32 cellular contexts compared by ENCODE assay signal in genomic region chr18:47470941-47471340, GRCh38.
"Had no signal": no experiment of that assay in that cellular context is flagged by ENCODE, and none has a peak within 500 bp of the region (broad histone marks: within the 10 kb centered on the region; RNA-seq: fewer than 3 reads in every experiment).

No MANE protein-coding gene starts in this region.

- H3K27me3 ChIP-seq: adrenal gland, body of pancreas, brain microvascular endothelial cell, breast epithelium had no signal

- H3K9me3 ChIP-seq: adrenal gland, body of pancreas, breast epithelium had no signal

- DNase-seq: activated B cell treated with CpG ODN at 0.5 μM for 24 hours; activated CD4-positive, alpha-beta memory T cell treated with anti-CD3 and anti-CD28 coated beads for 36 hours; activated CD4-positive, alpha-beta T cell treated with anti-CD3 and anti-CD28 coated beads for 4 hours; activated CD4-positive, alpha-beta T cell treated with anti-CD3 and anti-CD28 coated beads, Interleukin-2, amount 10 ng/mL, durations not matched to agents 24 days and 14 days; activated CD4-positive, alpha-beta T cell treated with anti-CD3 and anti-CD28 coated beads, Interleukin-2, amount 50 U/mL, for 1 hour; activated CD4-positive, alpha-beta T cell treated with anti-CD3 and anti-CD28 coated beads, Interleukin-2, amount 50 U/mL, for 4 hours; activated CD4-positive, CD25-positive, alpha-beta regulatory T cell treated with anti-CD3 and anti-CD28 coated beads, Interleukin-2, amount 50 U/mL, for 72 hours; activated CD8-positive, alpha-beta memory T cell treated with anti-CD3 and anti-CD28 coated beads, Interleukin-2, amount 50 U/mL, for 4 hours; activated CD8-positive, alpha-beta T cell treated with anti-CD3 and anti-CD28 coated beads for 36 hours; activated effector memory CD4-positive, alpha-beta T cell treated with anti-CD3 and anti-CD28 coated beads, Interleukin-2, amount 50 U/mL, for 16 hours; activated gamma-delta T cell treated with Interleukin-2 at 50 U/mL for 16 hours; activated naive CD4-positive, alpha-beta T cell; activated naive CD4-positive, alpha-beta T cell treated with anti-CD3 and anti-CD28 coated beads for 36 hours; activated naive CD4-positive, alpha-beta T cell treated with anti-CD3 and anti-CD28 coated beads, Interleukin-2, amount 50 U/mL, for 16 hours; activated naive CD8-positive, alpha-beta T cell treated with anti-CD3 and anti-CD28 coated beads for 36 hours; activated T-cell treated with anti-CD3 and anti-CD28 coated beads for 4 hours; activated T-cell treated with anti-CD3 and anti-CD28 coated beads, Interleukin-2, amount 50 U/mL, for 1 hour; activated T-cell treated with anti-CD3 and anti-CD28 coated beads, Interleukin-2, amount 50 U/mL, for 4 hours; activated T-cell treated with anti-CD3 and anti-CD28 coated beads, Interleukin-2, amount 50 U/mL, for 72 hours; adrenal gland; amniotic stem cell; aorta; body of pancreas; brain microvascular endothelial cell; central memory CD4-positive, alpha-beta T cell; T-helper 1 cell; T-helper 2 cell; T-helper 9 cell had no signal

- H3K36me3 ChIP-seq: adrenal gland, brain microvascular endothelial cell, breast epithelium had no signal

- ATAC-seq: activated CD8-positive, alpha-beta T cell treated with anti-CD3 and anti-CD28 coated beads for 36 hours; activated naive CD4-positive, alpha-beta T cell treated with anti-CD3 and anti-CD28 coated beads, Interleukin-2, amount 50 U/mL, for 72 hours; activated T-cell treated with anti-CD3 and anti-CD28 coated beads, Interleukin-2, amount 50 U/mL, for 4 hours; activated T-cell treated with anti-CD3 and anti-CD28 coated beads, Interleukin-2, amount 50 U/mL, for 72 hours; activated T-helper 17 cell treated with anti-CD3 and anti-CD28 coated beads, Interleukin-2, amount 50 U/mL, for 72 hours; body of pancreas had no signal

- H3K27ac ChIP-seq: adrenal gland, body of pancreas, brain microvascular endothelial cell, breast epithelium, VCaP had no signal

- H3K4me1 ChIP-seq: adrenal gland, body of pancreas, breast epithelium had no signal

- H3K4me3 ChIP-seq: adrenal gland, body of pancreas, breast epithelium had no signal
